ENCODE assay signal across 25 cellular contexts in the genomic region with DNA sequence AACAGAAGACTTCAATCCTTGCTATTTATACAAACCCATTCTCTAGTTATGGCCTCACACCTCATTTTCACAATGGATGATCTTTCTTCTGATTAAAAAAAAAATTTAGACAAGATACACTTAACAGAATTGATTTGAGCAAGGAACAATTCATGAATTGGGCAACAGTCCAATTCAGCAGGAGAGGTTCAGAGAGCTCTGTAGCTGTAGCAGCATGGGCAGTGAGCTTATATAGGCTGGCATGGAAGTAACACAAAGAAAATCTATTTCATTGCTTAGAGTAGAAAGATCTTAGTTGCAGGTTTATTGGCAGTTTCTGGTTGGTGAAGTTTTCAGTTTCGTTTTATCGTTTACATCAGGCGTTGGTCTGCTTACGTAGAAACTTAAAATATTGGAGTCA. TPM values are rescaled to one million over a fixed set of nuclear protein-coding genes. Genes with fewer than 3 reads are reported as not detected.
"Had no signal": no experiment of that assay in that cellular context is flagged by ENCODE, and none has a peak within 500 bp of the region (broad histone marks: within the 10 kb centered on the region; RNA-seq: fewer than 3 reads in every experiment).

No MANE protein-coding gene starts in this region.

- H3K27me3 Mint-ChIP-seq: memory B cell, type B pancreatic cell had no signal

- H3K4me1 ChIP-seq: esophagus muscularis mucosa, foreskin keratinocyte, gastroesophageal sphincter, heart left ventricle, psoas muscle, sigmoid colon, testis, tibial artery had no signal

- H3K4me3 ChIP-seq: esophagus muscularis mucosa, gastroesophageal sphincter, heart left ventricle, hepatocyte, lung, ovary, psoas muscle, sigmoid colon, testis, tibial artery had no signal

- DNase-seq: effector memory CD4-positive, alpha-beta T cell; foreskin keratinocyte; heart left ventricle; kidney; natural killer cell; occipital lobe; ovary; posterior cingulate gyrus; psoas muscle; right cardiac atrium; sigmoid colon; stimulated activated CD4-positive, alpha-beta T cell treated with anti-CD3 and anti-CD28 coated beads, Interleukin-2, amount 100 ng/mL, for 24 hours; stimulated activated CD4-positive, alpha-beta T cell treated with anti-CD3 and anti-CD28 coated beads, Interleukin-4, amount 100 ng/mL, for 24 hours; stimulated activated naive CD8-positive, alpha-beta T cell treated with anti-CD3 and anti-CD28 coated beads, Interleukin-15, Interleukin-2, amounts not matched to agents 100 U/mL and 50 U/mL, for 24 hours; substantia nigra; testis; tibial artery had no signal

- H3K36me3 ChIP-seq: esophagus muscularis mucosa, gastroesophageal sphincter, heart left ventricle, ovary, sigmoid colon, tibial artery had no signal

- H3K9me3 ChIP-seq: esophagus muscularis mucosa, gastroesophageal sphincter, heart left ventricle, ovary, psoas muscle, sigmoid colon, testis, tibial artery had no signal

- H3K9me3 Mint-ChIP-seq: natural killer cell; stimulated activated effector memory CD8-positive, alpha-beta T cell treated with anti-CD3 and anti-CD28 coated beads, Interleukin-12 subunit alpha, Interleukin-12 subunit beta, amount 100 ng/mL, for 72 hours; type B pancreatic cell had no signal

- H3K36me3 Mint-ChIP-seq: memory B cell; natural killer cell; stimulated activated effector memory CD8-positive, alpha-beta T cell treated with anti-CD3 and anti-CD28 coated beads, Interleukin-12 subunit alpha, Interleukin-12 subunit beta, amount 100 ng/mL, for 72 hours; type B pancreatic cell had no signal

- H3K4me3 Mint-ChIP-seq: memory B cell; natural killer cell; stimulated activated effector memory CD8-positive, alpha-beta T cell treated with anti-CD3 and anti-CD28 coated beads, Interleukin-12 subunit alpha, Interleukin-12 subunit beta, amount 100 ng/mL, for 72 hours; type B pancreatic cell had no signal

- H3K27me3 ChIP-seq: esophagus muscularis mucosa, foreskin keratinocyte, gastroesophageal sphincter, heart left ventricle, hepatocyte, ovary, sigmoid colon, testis, tibial artery had no signal

- ATAC-seq: foreskin keratinocyte; gastroesophageal sphincter; heart left ventricle; left lobe of liver; natural killer cell; psoas muscle; right cardiac atrium; stimulated activated effector memory CD8-positive, alpha-beta T cell treated with anti-CD3 and anti-CD28 coated beads, Interleukin-12 subunit alpha, Interleukin-12 subunit beta, amount 100 ng/mL, for 72 hours; stimulated activated naive CD8-positive, alpha-beta T cell treated with anti-CD3 and anti-CD28 coated beads, Interleukin-15, Interleukin-2, amounts not matched to agents 100 U/mL and 50 U/mL, for 24 hours had no signal

- H3K4me1 Mint-ChIP-seq: memory B cell; natural killer cell; stimulated activated effector memory CD8-positive, alpha-beta T cell treated with anti-CD3 and anti-CD28 coated beads, Interleukin-12 subunit alpha, Interleukin-12 subunit beta, amount 100 ng/mL, for 72 hours had no signal

- H3K27ac Mint-ChIP-seq: memory B cell; natural killer cell; stimulated activated effector memory CD8-positive, alpha-beta T cell treated with anti-CD3 and anti-CD28 coated beads, Interleukin-12 subunit alpha, Interleukin-12 subunit beta, amount 100 ng/mL, for 72 hours; type B pancreatic cell had no signal

- H3K27ac ChIP-seq: esophagus muscularis mucosa, foreskin keratinocyte, gastroesophageal sphincter, heart left ventricle, hepatocyte, ovary, psoas muscle, sigmoid colon, testis, tibial artery had no signal

RNA-seq across cellular contexts. Expression of a gene that starts 23.0 kb away (rescaled TPM):
- polyA plus RNA-seq: hepatocyte, right cardiac atrium had no signal
